In the genomic region with DNA sequence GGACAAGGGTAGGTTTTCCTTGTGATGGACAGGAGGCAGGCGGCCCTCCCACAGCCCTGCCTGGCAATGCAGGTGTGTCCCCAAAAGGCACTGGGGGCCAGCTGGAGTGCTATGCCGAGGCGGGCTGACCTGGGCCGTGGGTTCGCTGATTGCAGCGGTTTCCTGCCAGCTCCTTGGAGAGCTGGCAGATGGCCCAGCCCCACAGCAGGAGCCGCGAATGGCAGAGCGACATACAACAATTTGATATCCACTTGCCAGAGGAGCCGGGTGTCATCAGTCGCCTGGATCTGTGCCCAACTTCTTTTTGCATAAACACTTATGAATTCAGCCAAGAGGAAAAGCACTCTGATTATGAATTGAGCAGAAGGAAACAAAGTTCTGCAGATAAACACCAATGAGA, we compare ENCODE assay signal across 7 cellular contexts.
DNase-seq lines count a peak whose midpoint lies in the region; ATAC-seq lines count a peak whose summit lies in the region.
"Not testable (repeated sequence)": the region's sequence is repeated elsewhere in the genome, so short reads cannot be mapped to it uniquely, and the experiment has no call there.

No MANE protein-coding gene starts in this region.

- intact Hi-C loops in Right ventricle myocardium inferior (cut with DNase I) = not testable (repeated sequence)

- not testable (repeated sequence) for ATAC-seq in Right ventricle myocardium inferior

- DNase-seq in Daoy (ENCODE audit: low read depth) (peak; percentile 36), NCI-H1092 treated with DMSO at 0.1 percent for 48 hours (lab: John Stamatoyannopoulos, UW) (peak; percentile 91), NCI-H2107 (lab: John Stamatoyannopoulos, UW) (peak; percentile 99), NCI-H748 (lab: John Stamatoyannopoulos, UW; ENCODE audit: unreplicated experiment) (peak; percentile 94), amygdala (lab: John Stamatoyannopoulos, UW) (peak in 31 of 56 donors; percentile 2 to 80 (median 24)), Right ventricle myocardium inferior (ENCODE audit: missing footprints) (peak; percentile 74), mucosa of gallbladder (ENCODE audit: low spot score) (peak; percentile 40)

Comparison
In these comparisons a context has a peak if more than half of its experiments do, and no peak if none do; other contexts are left out.
1. DNase-seq: peak in every context shown above with its lines; median percentile 99 in NCI-H2107; 94 in NCI-H748; 91 in NCI-H1092 treated with DMSO at 0.1 percent for 48 hours; 74 in Right ventricle myocardium inferior; 40 in mucosa of gallbladder; 36 in Daoy; 24 in amygdala.